2 cellular contexts compared by ENCODE assay signal in genomic region chr20:8809107-8809953, GRCh38.
TF ChIP-seq lines count a peak whose summit lies in the region.

No MANE protein-coding gene starts in this region.

TF ChIP-seq in GM23338, 12 proteins besides CTCF, POLR2A, EP300 and RAD21:
- TF ChIP-seq ZNF331 (CRISPR knock-in tag; IDR thresholded peaks at IDR 0.05; ENCODE audit: low read depth) = no peak
- TF ChIP-seq STAT1 (IDR thresholded peaks at IDR 0.05; ENCODE audit: unreplicated experiment) = no peak
- no peak for TF ChIP-seq ZNF114 (CRISPR knock-in tag; IDR thresholded peaks at IDR 0.05)
- no peak for TF ChIP-seq POLR2AphosphoS5 (IDR thresholded peaks at IDR 0.05; ENCODE audit: low read depth)
- no peak for TF ChIP-seq ZNF462 (CRISPR knock-in tag; IDR thresholded peaks at IDR 0.05)
- TF ChIP-seq JUNB (IDR thresholded peaks at IDR 0.05; ENCODE audit: unreplicated experiment) = no peak
- TF ChIP-seq EZH2 (IDR thresholded peaks at IDR 0.05; ENCODE audit: low read depth, unreplicated experiment) = no peak
- no peak for TF ChIP-seq ETS1 (IDR thresholded peaks at IDR 0.05)
- no peak for TF ChIP-seq CREB1 (CRISPR knock-in tag; IDR thresholded peaks at IDR 0.05; ENCODE audit: low read depth)
- TF ChIP-seq EZH2phosphoT487 (IDR thresholded peaks at IDR 0.05; ENCODE audit: unreplicated experiment) = no peak

TF ChIP-seq in HepG2, 621 proteins besides CTCF, POLR2A, EP300 and RAD21 (continues in another document):
- no peak for TF ChIP-seq ATF6 (CRISPR knock-in tag; conservative IDR thresholded peaks at IDR 0.05)
- no peak for TF ChIP-seq ZNF280B (CRISPR knock-in tag; IDR thresholded peaks at IDR 0.05; ENCODE audit: borderline replicate concordance)
- peak; percentile 89 for TF ChIP-seq ZNF556 (CRISPR knock-in tag; IDR thresholded peaks at IDR 0.05; ENCODE audit: borderline replicate concordance)
- no peak for TF ChIP-seq ZNF383 (CRISPR knock-in tag; IDR thresholded peaks at IDR 0.05; ENCODE audit: borderline replicate concordance)
- TF ChIP-seq POLR2G (IDR thresholded peaks at IDR 0.05; ENCODE audit: low read depth, low read length) = peak; percentile 55
- 0 out of 2 replicates have a peak, but pooled peaks have one; percentile 59 for TF ChIP-seq ZSCAN9 (CRISPR knock-in tag; IDR thresholded peaks at IDR 0.05; ENCODE audit: borderline replicate concordance)
- no peak for TF ChIP-seq FIP1L1 (IDR thresholded peaks at IDR 0.05; ENCODE audit: borderline replicate concordance, insufficient read depth, low read depth, low read length)
- TF ChIP-seq ZNF660 (CRISPR knock-in tag; IDR thresholded peaks at IDR 0.05; ENCODE audit: borderline replicate concordance, low read depth) = no peak
- TF ChIP-seq ZNF446 (CRISPR knock-in tag; IDR thresholded peaks at IDR 0.05) = no peak
- peak; percentile 65; the same call in 1 of the 2 replicates for TF ChIP-seq ZNF609 (CRISPR knock-in tag; IDR thresholded peaks at IDR 0.05; ENCODE audit: borderline replicate concordance)
- TF ChIP-seq ZNF414 (CRISPR knock-in tag; IDR thresholded peaks at IDR 0.05) = no peak
- no peak; the same call in 1 of the 2 replicates for TF ChIP-seq KDM5A (IDR thresholded peaks at IDR 0.05; ENCODE audit: borderline replicate concordance, low read length)
- no peak for TF ChIP-seq MEIS2 (CRISPR knock-in tag; IDR thresholded peaks at IDR 0.05)
- no peak; the same call in 1 of the 2 replicates for TF ChIP-seq ZNF746 (CRISPR knock-in tag; IDR thresholded peaks at IDR 0.05)
- 0 out of 2 replicates have a peak, but pooled peaks have one; percentile 73 for TF ChIP-seq AHR (CRISPR knock-in tag; IDR thresholded peaks at IDR 0.05)
- TF ChIP-seq CCDC6 (CRISPR knock-in tag; IDR thresholded peaks at IDR 0.05) = no peak
- TF ChIP-seq MAX (IDR thresholded peaks at IDR 0.05) = no peak
- TF ChIP-seq ZKSCAN1 (IDR thresholded peaks at IDR 0.05; ENCODE audit: low read length) = no peak
- peak; percentile 75 for TF ChIP-seq HNF4G (IDR thresholded peaks at IDR 0.05; ENCODE audit: borderline replicate concordance, low read depth, low read length)
- peak; percentile 72; the same call in 1 of the 2 replicates for TF ChIP-seq HNF4G (CRISPR knock-in tag; IDR thresholded peaks at IDR 0.05; ENCODE audit: borderline replicate concordance, low read depth)
- TF ChIP-seq ZBTB8A (CRISPR knock-in tag; IDR thresholded peaks at IDR 0.05; ENCODE audit: borderline replicate concordance, low read depth) = no peak
- no peak for TF ChIP-seq ARNT2 (CRISPR knock-in tag; IDR thresholded peaks at IDR 0.05; ENCODE audit: low read depth)
- TF ChIP-seq BRD4 (CRISPR knock-in tag; IDR thresholded peaks at IDR 0.05) = peak; percentile 37; the same call in 1 of the 2 replicates
- TF ChIP-seq TFAP4 (IDR thresholded peaks at IDR 0.05; ENCODE audit: borderline replicate concordance, low read depth) = peak; percentile 47; the same call in 1 of the 2 replicates
- no peak for TF ChIP-seq ZNF552 (CRISPR knock-in tag; IDR thresholded peaks at IDR 0.05; ENCODE audit: borderline replicate concordance)
- peak; percentile 72; the same call in 1 of the 2 replicates for TF ChIP-seq SIX1 (CRISPR knock-in tag; IDR thresholded peaks at IDR 0.05; ENCODE audit: borderline replicate concordance)
- TF ChIP-seq MTA3 (CRISPR knock-in tag; IDR thresholded peaks at IDR 0.05) = no peak
- TF ChIP-seq TEF (CRISPR knock-in tag; IDR thresholded peaks at IDR 0.05) = no peak
- TF ChIP-seq ZNF34 (CRISPR knock-in tag; IDR thresholded peaks at IDR 0.05; ENCODE audit: borderline replicate concordance) = no peak
- no peak for TF ChIP-seq ZNF30 (CRISPR knock-in tag; IDR thresholded peaks at IDR 0.05)
- TF ChIP-seq MEF2D (CRISPR knock-in tag; IDR thresholded peaks at IDR 0.05) = peak; percentile 81; the same call in 1 of the 2 replicates
- TF ChIP-seq ZSCAN31 (CRISPR knock-in tag; IDR thresholded peaks at IDR 0.05; ENCODE audit: low read depth) = peak; percentile 66; the same call in 1 of the 2 replicates
- TF ChIP-seq ZNF382 (CRISPR knock-in tag; IDR thresholded peaks at IDR 0.05; ENCODE audit: borderline replicate concordance) = no peak
- TF ChIP-seq JUND (CRISPR knock-in tag; IDR thresholded peaks at IDR 0.05) = no peak
- TF ChIP-seq ZBTB2 (CRISPR knock-in tag; IDR thresholded peaks at IDR 0.05; ENCODE audit: low read depth) = no peak
- TF ChIP-seq PHF5A (CRISPR knock-in tag; IDR thresholded peaks at IDR 0.05; ENCODE audit: low read depth, unreplicated experiment) = peak; percentile 50
- TF ChIP-seq ZNF800 (CRISPR knock-in tag; IDR thresholded peaks at IDR 0.05) = no peak
- no peak for TF ChIP-seq PRPF4 (IDR thresholded peaks at IDR 0.05; ENCODE audit: low read depth, low read length, poor library complexity, severe bottlenecking)
- no peak for TF ChIP-seq GTF2F1 (IDR thresholded peaks at IDR 0.05; ENCODE audit: low read length)
